1 cellular context compared by ENCODE assay signal in the genomic region with DNA sequence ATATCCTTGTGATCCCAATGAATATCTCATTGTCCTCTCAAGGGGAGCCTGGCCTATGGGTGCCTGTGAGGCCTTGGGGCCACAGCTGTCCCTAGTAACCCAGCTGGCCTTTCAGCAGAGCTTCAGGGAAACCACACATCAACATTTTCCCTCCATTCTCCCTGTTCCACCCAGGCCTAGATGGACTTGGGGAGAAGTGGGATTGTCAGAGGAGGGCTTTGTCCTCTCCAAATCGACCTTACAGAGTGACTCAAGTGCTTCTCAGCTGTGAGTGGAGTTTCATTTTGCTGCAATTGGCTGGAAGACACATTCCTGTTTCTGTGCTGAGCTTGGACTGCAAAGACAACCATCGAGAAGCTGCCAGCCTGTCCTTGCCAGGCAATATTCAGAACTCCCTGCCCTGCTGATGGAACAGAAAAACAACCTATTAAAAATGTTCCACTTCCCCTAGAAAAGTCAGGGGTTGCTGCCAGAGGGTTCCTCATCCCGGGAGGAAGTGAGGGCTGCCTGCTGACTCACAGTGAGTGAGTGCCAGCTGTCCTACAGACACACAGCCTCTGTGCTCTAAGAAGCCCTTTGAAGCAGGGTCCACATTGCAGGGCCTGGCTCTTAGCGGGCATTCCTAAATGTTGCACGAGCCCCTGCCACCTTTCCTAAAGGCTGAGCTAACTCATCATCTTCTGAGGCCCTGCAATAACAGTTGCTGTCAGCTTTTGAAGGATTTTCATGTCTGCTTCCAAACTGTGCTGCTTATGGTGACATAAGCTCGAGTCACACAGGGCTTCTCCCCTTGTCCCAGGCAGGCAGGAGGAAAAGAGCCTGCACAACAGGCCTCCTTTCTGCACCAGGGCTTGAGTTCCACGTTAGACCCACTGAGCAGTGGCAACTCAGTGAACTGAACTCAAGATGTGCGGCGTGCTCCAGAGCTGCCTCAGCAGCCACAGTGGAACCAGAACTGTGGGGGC.
TF ChIP-seq lines count a peak whose summit lies in the region.

No MANE protein-coding gene starts in this region.

TF ChIP-seq in GM23338, 12 proteins besides CTCF, POLR2A, EP300 and RAD21 (continued from another document):
- TF ChIP-seq, protein P1, sequence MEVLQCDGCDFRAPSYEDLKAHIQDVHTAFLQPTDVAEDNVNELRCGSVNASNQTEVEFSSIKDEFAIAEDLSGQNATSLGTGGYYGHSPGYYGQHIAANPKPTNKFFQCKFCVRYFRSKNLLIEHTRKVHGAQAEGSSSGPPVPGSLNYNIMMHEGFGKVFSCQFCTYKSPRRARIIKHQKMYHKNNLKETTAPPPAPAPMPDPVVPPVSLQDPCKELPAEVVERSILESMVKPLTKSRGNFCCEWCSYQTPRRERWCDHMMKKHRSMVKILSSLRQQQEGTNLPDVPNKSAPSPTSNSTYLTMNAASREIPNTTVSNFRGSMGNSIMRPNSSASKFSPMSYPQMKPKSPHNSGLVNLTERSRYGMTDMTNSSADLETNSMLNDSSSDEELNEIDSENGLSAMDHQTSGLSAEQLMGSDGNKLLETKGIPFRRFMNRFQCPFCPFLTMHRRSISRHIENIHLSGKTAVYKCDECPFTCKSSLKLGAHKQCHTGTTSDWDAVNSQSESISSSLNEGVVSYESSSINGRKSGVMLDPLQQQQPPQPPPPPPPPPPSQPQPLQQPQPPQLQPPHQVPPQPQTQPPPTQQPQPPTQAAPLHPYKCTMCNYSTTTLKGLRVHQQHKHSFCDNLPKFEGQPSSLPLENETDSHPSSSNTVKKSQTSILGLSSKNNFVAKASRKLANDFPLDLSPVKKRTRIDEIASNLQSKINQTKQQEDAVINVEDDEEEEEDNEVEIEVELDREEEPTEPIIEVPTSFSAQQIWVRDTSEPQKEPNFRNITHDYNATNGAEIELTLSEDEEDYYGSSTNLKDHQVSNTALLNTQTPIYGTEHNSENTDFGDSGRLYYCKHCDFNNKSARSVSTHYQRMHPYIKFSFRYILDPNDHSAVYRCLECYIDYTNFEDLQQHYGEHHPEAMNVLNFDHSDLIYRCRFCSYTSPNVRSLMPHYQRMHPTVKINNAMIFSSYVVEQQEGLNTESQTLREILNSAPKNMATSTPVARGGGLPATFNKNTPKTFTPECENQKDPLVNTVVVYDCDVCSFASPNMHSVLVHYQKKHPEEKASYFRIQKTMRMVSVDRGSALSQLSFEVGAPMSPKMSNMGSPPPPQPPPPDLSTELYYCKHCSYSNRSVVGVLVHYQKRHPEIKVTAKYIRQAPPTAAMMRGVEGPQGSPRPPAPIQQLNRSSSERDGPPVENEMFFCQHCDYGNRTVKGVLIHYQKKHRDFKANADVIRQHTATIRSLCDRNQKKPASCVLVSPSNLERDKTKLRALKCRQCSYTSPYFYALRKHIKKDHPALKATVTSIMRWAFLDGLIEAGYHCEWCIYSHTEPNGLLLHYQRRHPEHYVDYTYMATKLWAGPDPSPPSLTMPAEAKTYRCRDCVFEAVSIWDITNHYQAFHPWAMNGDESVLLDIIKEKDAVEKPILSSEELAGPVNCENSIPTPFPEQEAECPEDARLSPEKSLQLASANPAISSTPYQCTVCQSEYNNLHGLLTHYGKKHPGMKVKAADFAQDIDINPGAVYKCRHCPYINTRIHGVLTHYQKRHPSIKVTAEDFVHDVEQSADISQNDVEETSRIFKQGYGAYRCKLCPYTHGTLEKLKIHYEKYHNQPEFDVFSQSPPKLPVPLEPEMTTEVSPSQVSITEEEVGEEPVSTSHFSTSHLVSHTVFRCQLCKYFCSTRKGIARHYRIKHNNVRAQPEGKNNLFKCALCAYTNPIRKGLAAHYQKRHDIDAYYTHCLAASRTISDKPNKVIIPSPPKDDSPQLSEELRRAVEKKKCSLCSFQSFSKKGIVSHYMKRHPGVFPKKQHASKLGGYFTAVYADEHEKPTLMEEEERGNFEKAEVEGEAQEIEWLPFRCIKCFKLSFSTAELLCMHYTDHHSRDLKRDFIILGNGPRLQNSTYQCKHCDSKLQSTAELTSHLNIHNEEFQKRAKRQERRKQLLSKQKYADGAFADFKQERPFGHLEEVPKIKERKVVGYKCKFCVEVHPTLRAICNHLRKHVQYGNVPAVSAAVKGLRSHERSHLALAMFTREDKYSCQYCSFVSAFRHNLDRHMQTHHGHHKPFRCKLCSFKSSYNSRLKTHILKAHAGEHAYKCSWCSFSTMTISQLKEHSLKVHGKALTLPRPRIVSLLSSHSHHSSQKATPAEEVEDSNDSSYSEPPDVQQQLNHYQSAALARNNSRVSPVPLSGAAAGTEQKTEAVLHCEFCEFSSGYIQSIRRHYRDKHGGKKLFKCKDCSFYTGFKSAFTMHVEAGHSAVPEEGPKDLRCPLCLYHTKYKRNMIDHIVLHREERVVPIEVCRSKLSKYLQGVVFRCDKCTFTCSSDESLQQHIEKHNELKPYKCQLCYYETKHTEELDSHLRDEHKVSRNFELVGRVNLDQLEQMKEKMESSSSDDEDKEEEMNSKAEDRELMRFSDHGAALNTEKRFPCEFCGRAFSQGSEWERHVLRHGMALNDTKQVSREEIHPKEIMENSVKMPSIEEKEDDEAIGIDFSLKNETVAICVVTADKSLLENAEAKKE (CRISPR knock-in tag; IDR thresholded peaks at IDR 0.05), result no peak
- TF ChIP-seq NANOG (IDR thresholded peaks at IDR 0.05; ENCODE audit: borderline replicate concordance) (no peak), EZH2 (IDR thresholded peaks at IDR 0.05; ENCODE audit: low read depth, unreplicated experiment) (no peak), JUNB (IDR thresholded peaks at IDR 0.05; ENCODE audit: unreplicated experiment) (no peak)
- TF ChIP-seq, protein P2, sequence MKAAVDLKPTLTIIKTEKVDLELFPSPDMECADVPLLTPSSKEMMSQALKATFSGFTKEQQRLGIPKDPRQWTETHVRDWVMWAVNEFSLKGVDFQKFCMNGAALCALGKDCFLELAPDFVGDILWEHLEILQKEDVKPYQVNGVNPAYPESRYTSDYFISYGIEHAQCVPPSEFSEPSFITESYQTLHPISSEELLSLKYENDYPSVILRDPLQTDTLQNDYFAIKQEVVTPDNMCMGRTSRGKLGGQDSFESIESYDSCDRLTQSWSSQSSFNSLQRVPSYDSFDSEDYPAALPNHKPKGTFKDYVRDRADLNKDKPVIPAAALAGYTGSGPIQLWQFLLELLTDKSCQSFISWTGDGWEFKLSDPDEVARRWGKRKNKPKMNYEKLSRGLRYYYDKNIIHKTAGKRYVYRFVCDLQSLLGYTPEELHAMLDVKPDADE (IDR thresholded peaks at IDR 0.05), result no peak
TF ChIP-seq in GM23338: peak in this region for 0.
